Comparison of ENCODE assay signal across 26 cellular contexts in the genomic region with DNA sequence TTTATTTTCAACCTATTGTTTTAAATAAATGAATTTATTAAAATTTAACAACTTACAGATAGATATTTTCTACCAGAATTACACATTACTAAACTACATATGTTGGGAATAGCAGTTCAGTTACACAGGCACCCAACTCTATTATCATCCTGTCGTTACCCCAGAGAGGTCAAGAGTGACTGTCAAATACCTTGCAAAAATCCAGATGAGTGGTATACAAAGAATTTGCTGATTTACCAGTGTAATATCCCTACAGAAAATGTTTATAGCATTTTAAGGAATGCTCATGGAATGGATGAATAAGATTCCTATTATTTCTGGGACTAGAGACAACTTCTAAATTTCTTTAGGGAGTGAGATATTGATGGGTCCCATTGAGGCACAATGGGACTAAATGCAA.
"Had no signal": no experiment of that assay in that cellular context is flagged by ENCODE, and none has a peak within 500 bp of the region (broad histone marks: within the 10 kb centered on the region; RNA-seq: fewer than 3 reads in every experiment).

No MANE protein-coding gene starts in this region.

- DNase-seq: occipital lobe; ovary; posterior cingulate gyrus; psoas muscle; right cardiac atrium; right lobe of liver; sigmoid colon; small intestine; stimulated activated CD4-positive, alpha-beta T cell treated with anti-CD3 and anti-CD28 coated beads, Interleukin-15, amount 100 ng/mL, for 24 hours; stimulated activated CD4-positive, alpha-beta T cell treated with anti-CD3 and anti-CD28 coated beads, Interleukin-2, amount 100 ng/mL, for 24 hours; stimulated activated CD4-positive, alpha-beta T cell treated with anti-CD3 and anti-CD28 coated beads, Interleukin-2, amount 100 ng/mL, for 48 hours; stimulated activated CD4-positive, alpha-beta T cell treated with anti-CD3 and anti-CD28 coated beads, Interleukin-4, amount 100 ng/mL, for 24 hours; stimulated activated naive B cell treated with anti-CD40 and anti-IgM and Interleukin-4, amounts not matched to agents 10 μg/mL and 1 μg/mL and 100 μg/mL, for 72 hours; stimulated activated naive CD4-positive, alpha-beta T cell treated with Interleukin-2 at 50 U/mL for 16 hours; stomach; thyroid gland; upper lobe of left lung had no signal

- H2AFZ ChIP-seq: neural progenitor cell, parathyroid adenoma had no signal

- H3K36me3 Mint-ChIP-seq: neural progenitor cell; stimulated activated effector memory CD8-positive, alpha-beta T cell treated with anti-CD3 and anti-CD28 coated beads, Interleukin-12 subunit alpha, Interleukin-12 subunit beta, amount 100 ng/mL, for 72 hours; stimulated activated naive B cell treated with anti-CD40 and anti-IgM and Interleukin-4, amounts not matched to agents 10 μg/mL and 1 μg/mL and 100 μg/mL, for 72 hours had no signal

- H3K4me2 ChIP-seq: neural progenitor cell had no signal

- H3K27ac ChIP-seq: neural progenitor cell, ovary, parathyroid adenoma, psoas muscle, right lobe of liver, sigmoid colon, stomach, thoracic aorta, thyroid gland, tibial nerve, upper lobe of left lung, vagina had no signal

- H3K4me1 ChIP-seq: neural progenitor cell, parathyroid adenoma, psoas muscle, right lobe of liver, sigmoid colon, stomach, thyroid gland, tibial nerve, upper lobe of left lung, vagina had no signal

- ATAC-seq: psoas muscle; right cardiac atrium; right lobe of liver; stimulated activated effector memory CD8-positive, alpha-beta T cell treated with anti-CD3 and anti-CD28 coated beads, Interleukin-12 subunit alpha, Interleukin-12 subunit beta, amount 100 ng/mL, for 72 hours; stimulated activated naive B cell treated with anti-CD40 and anti-IgM and Interleukin-4, amounts not matched to agents 10 μg/mL and 1 μg/mL and 100 μg/mL, for 72 hours had no signal

- H3K4me3 Mint-ChIP-seq: nephron; neural progenitor cell; stimulated activated effector memory CD8-positive, alpha-beta T cell treated with anti-CD3 and anti-CD28 coated beads, Interleukin-12 subunit alpha, Interleukin-12 subunit beta, amount 100 ng/mL, for 72 hours; stimulated activated naive B cell treated with anti-CD40 and anti-IgM and Interleukin-4, amounts not matched to agents 10 μg/mL and 1 μg/mL and 100 μg/mL, for 72 hours; stimulated activated naive CD8-positive, alpha-beta T cell treated with anti-CD3 and anti-CD28 coated beads, Interleukin-15, Interleukin-2, amounts not matched to agents 100 ng/mL and 50 ng/mL, for 24 hours had no signal

- H3K9me3 Mint-ChIP-seq: neural progenitor cell; stimulated activated naive CD8-positive, alpha-beta T cell treated with anti-CD3 and anti-CD28 coated beads, Interleukin-15, Interleukin-2, amounts not matched to agents 100 ng/mL and 50 ng/mL, for 24 hours had no signal

- H3K27me3 ChIP-seq: neural progenitor cell, ovary, right lobe of liver, sigmoid colon, stomach, thyroid gland, tibial nerve, upper lobe of left lung, vagina had no signal

- H3K9ac ChIP-seq: neural progenitor cell, parathyroid adenoma had no signal

- H3K4me1 Mint-ChIP-seq: nephron; neural progenitor cell; stimulated activated effector memory CD8-positive, alpha-beta T cell treated with anti-CD3 and anti-CD28 coated beads, Interleukin-12 subunit alpha, Interleukin-12 subunit beta, amount 100 ng/mL, for 72 hours; stimulated activated naive B cell treated with anti-CD40 and anti-IgM and Interleukin-4, amounts not matched to agents 10 μg/mL and 1 μg/mL and 100 μg/mL, for 72 hours had no signal

- H3K36me3 ChIP-seq: neural progenitor cell, ovary, right lobe of liver, sigmoid colon, stomach, thoracic aorta, thyroid gland, tibial nerve, upper lobe of left lung, vagina had no signal

- H3K9me3 ChIP-seq: ovary, psoas muscle, right lobe of liver, sigmoid colon, thoracic aorta, thyroid gland, tibial nerve, upper lobe of left lung, vagina had no signal

- H3K27me3 Mint-ChIP-seq: progenitor cell of endocrine pancreas; stimulated activated naive B cell treated with anti-CD40 and anti-IgM and Interleukin-4, amounts not matched to agents 10 μg/mL and 1 μg/mL and 100 μg/mL, for 72 hours; stimulated activated naive CD8-positive, alpha-beta T cell treated with anti-CD3 and anti-CD28 coated beads, Interleukin-15, Interleukin-2, amounts not matched to agents 100 ng/mL and 50 ng/mL, for 24 hours had no signal

- H3K4me3 ChIP-seq: neural progenitor cell, ovary, psoas muscle, right lobe of liver, sigmoid colon, stomach, thoracic aorta, thyroid gland, tibial nerve, upper lobe of left lung, vagina had no signal
